In genomic region chr6:145323652-145324051, GRCh38 we compare ENCODE assay signal across 20 cellular contexts.
DNase-seq lines count a peak whose midpoint lies in the region; ATAC-seq and TF ChIP-seq lines count a peak whose summit lies in the region.
"Had no signal": no experiment of that assay in that cellular context is flagged by ENCODE, and none has a peak within 500 bp of the region (broad histone marks: within the 10 kb centered on the region; RNA-seq: fewer than 3 reads in every experiment).

No MANE protein-coding gene starts in this region.

- DNase-seq in M059J (ENCODE audit: low read depth) = peak; percentile 16
- peak; percentile 55 for DNase-seq in amniotic epithelial cell (ENCODE audit: low read depth)
- DNase-seq in left ventricle myocardium superior = no peak
- no peak for DNase-seq in gastrocnemius medialis
- DNase-seq in hippocampal formation (lab: John Stamatoyannopoulos, UW) = no peak
- DNase-seq in stimulated activated CD4-positive, alpha-beta T cell treated with anti-CD3 and anti-CD28 coated beads, Interleukin-1b, Interleukin-23, amount 100 ng/mL, for 48 hours = no peak
- DNase-seq: CD4-positive, alpha-beta memory T cell; EL; H7; HFFc6; NCI-H1048; NCI-H1436; NCI-H2029; NCI-H2171; NCI-H69 had no signal

- no peaks in the 10 kb centered on the region for H3K27me3 ChIP-seq in gastrocnemius medialis

- H3K4me1 ChIP-seq in gastrocnemius medialis = peaks cover 18 to 20% of the 10 kb centered on the region in 2 donors
- H3K4me1 ChIP-seq: A549 had no signal

- no peak for TF ChIP-seq POLR2A in gastrocnemius medialis (IDR thresholded peaks at IDR 0.05)

- no peaks in the 10 kb centered on the region for H3K36me3 ChIP-seq in gastrocnemius medialis

- H3K9me3 ChIP-seq in gastrocnemius medialis = no peaks in the 10 kb centered on the region
- H3K9me3 ChIP-seq: A549 had no signal

- peak overlapping the region in 3 of 4 donors; percentile 50 to 71 (median 70) for H3K27ac ChIP-seq in gastrocnemius medialis
- H3K27ac ChIP-seq: A549, HL-60, KMS-11 had no signal

- intact Hi-C loops in left ventricle myocardium superior (cut with micrococcal nuclease) = no loop called here
- intact Hi-C loops in gastrocnemius medialis (cut with DNase I; ENCODE audit: low total_unique reads) = no loop called here

- H3K4me3 ChIP-seq in gastrocnemius medialis = no peak overlapping the region
- H3K4me3 ChIP-seq: A549, GM12878 had no signal

- ATAC-seq in left ventricle myocardium superior (peak; percentile 98), gastrocnemius medialis (peak; percentile 81 to 90), HG02623 (IDR thresholded peaks at IDR 0.05; ENCODE audit: unreplicated experiment) (no peak)
- ATAC-seq: A549, GM12878 had no signal

- no peak for TF ChIP-seq CTCF in gastrocnemius medialis (IDR thresholded peaks at IDR 0.05 in 4 of 5, conservative IDR thresholded peaks at IDR 0.05 in 1 of 5)

- in situ Hi-C loops in gastrocnemius medialis (cut with MboI; ENCODE audit: low sequenced_read_pairs in 4 of 4) = no loop called here

Comparison
In these comparisons a context has a peak if more than half of its experiments do, and no peak if none do; other contexts are left out.
1. DNase-seq: peak in M059J (single experiment) and amniotic epithelial cell (single experiment); none in left ventricle myocardium superior (single experiment), gastrocnemius medialis (0 of 2), hippocampal formation (0 of 2) and stimulated activated CD4-positive, alpha-beta T cell treated with anti-CD3 and anti-CD28 coated beads, Interleukin-1b, Interleukin-23, amount 100 ng/mL, for 48 hours (single experiment).